ENCODE assay signal across 8 cellular contexts in genomic region chr12:116708826-116709756, GRCh38. TPM values are rescaled to one million over a fixed set of nuclear protein-coding genes. Genes with fewer than 3 reads are reported as not detected.
DNase-seq lines count a peak whose midpoint lies in the region; ATAC-seq, FAIRE-seq and TF ChIP-seq lines count a peak whose summit lies in the region.

No MANE protein-coding gene starts in this region.

- no peak overlapping the region for H3K4me2 ChIP-seq in K562 (ENCODE audit: insufficient read depth, low read length)

- peaks cover 10 to 20% of the 10 kb centered on the region in 2 donors for H3K4me1 Mint-ChIP-seq in immature natural killer cell

- CTCF ChIA-PET in K562 (lab: Yijun Ruan, JAX; ENCODE audit: low intra/inter-chr PET ratio) = no interaction called here

- H3K4me3 ChIP-seq in K562 = no peak overlapping the region

- no peaks in the 10 kb centered on the region for H3K36me3 ChIP-seq in K562 (ENCODE audit: control insufficient read depth, insufficient read depth, low read length)

- FAIRE-seq in A204.1 (lab: Jason Lieb, UNC) = peak; percentile 90
- FAIRE-seq in GM18507 (lab: Jason Lieb, UNC) = peak; percentile 69
- peak; percentile 51 for FAIRE-seq in K562 (lab: Jason Lieb, UNC)

- 0 out of 2 replicates have a peak, but pooled peaks cover 4% of the 10 kb centered on the region for H4K20me1 ChIP-seq in K562 (replicated peaks; ENCODE audit: control insufficient read depth, insufficient read depth, low read length)

- H3K9me3 ChIP-seq in K562 (replicated peaks; ENCODE audit: control insufficient read depth, insufficient read depth, low read depth, low read length) = no peaks in the 10 kb centered on the region

- peak in 1 of 2 experiments; percentile 39; a peak in 1 of 4 replicates for TF ChIP-seq RAD21 in K562 (CRISPR knock-in tag; conservative IDR thresholded peaks at IDR 0.05 in 1 of 2, IDR thresholded peaks at IDR 0.05 in 1 of 2)

- POLR2A ChIA-PET in K562 (lab: Yijun Ruan, JAX) = interaction anchor here (0.5 to 1.3 kb wide), 6 partner anchors 11 to 1507 kb away, joined by 3 read pairs; no protein-coding TSS in a partner anchor

- 3% methylated on average over 26 of the region's 26 CpGs for WGBS in K562 (ENCODE audit: insufficient coverage, low coverage, missing lambda C conversion rate)

- no TSS peak for BruUV-seq in K562 (replicated peaks; lab: Mats Ljungman, UMichigan)

- H2AFZ ChIP-seq in K562 (ENCODE audit: low read depth, low read length) = no peak overlapping the region

- H3K27me3 ChIP-seq in K562 (ENCODE audit: control insufficient read depth in 2 of 2, insufficient read depth in 2 of 2, low read length in 2 of 2) = peaks cover 22% of the 10 kb centered on the region in 2 experiments; a peak in 4 of 5 replicates

- H3K79me2 ChIP-seq in K562 (ENCODE audit: control insufficient read depth, insufficient read depth, low read length) = no peaks in the 10 kb centered on the region

- H3K27ac Mint-ChIP-seq in immature natural killer cell = no peak overlapping the region

- H3K36me3 Mint-ChIP-seq in immature natural killer cell = peaks cover 0 to 9% (median 0%) of the 10 kb centered on the region in 3 donors

- in situ Hi-C loops in K562 (cut with MboI) = loop anchor here (10.0 to 25.0 kb wide), 2 partner anchors 253 to 406 kb away; no protein-coding TSS in a partner anchor

- H3K27ac ChIP-seq in K562 (ENCODE audit: extremely low read depth, low read depth, low read length) = no peak overlapping the region

- intact Hi-C loops in K562 (cut with micrococcal nuclease) = no loop called here

- peak overlapping the region in 1 of 5 donors; percentile 53 for H3K4me3 Mint-ChIP-seq in immature natural killer cell

- H3K9me1 ChIP-seq in K562 (ENCODE audit: control insufficient read depth, insufficient read depth, low read length) = no peaks in the 10 kb centered on the region

- H3K4me1 ChIP-seq in K562 (replicated peaks in 1 of 2; ENCODE audit: control insufficient read depth in 2 of 2, insufficient read depth in 2 of 2, low read length in 2 of 2) = no peaks in the 10 kb centered on the region; a peak in 1 of 5 replicates

- H3K27me3 Mint-ChIP-seq in immature natural killer cell (ENCODE audit: low read depth in 3 of 3) = peaks cover 0 to 5% (median 5%) of the 10 kb centered on the region in 3 donors

- ATAC-seq in K562 (no peak; the same call in 1 of the 3 replicates), HG03521 (IDR thresholded peaks at IDR 0.05; ENCODE audit: unreplicated experiment) (no peak)

- H3K9me3 Mint-ChIP-seq in immature natural killer cell = no peaks in the 10 kb centered on the region

- no peak for DNase-seq in GM18507 (ENCODE audit: extremely low spot score, insufficient read length, low read depth)
- peak; percentile 63 for DNase-seq in NCI-H187 treated with DMSO at 0.1 percent for 48 hours (lab: John Stamatoyannopoulos, UW)
- peak; percentile 28 for DNase-seq in T1000 (lab: John Stamatoyannopoulos, UW)
- no peak for DNase-seq in K562 (ENCODE audit: extremely low read depth in 1 of 4, low spot score in 3 of 4)
- DNase-seq in immature natural killer cell = peak in 2 of 3 donors; percentile 13 to 37
- peak; percentile 30 for DNase-seq in stimulated activated CD4-positive, alpha-beta T cell treated with anti-CD3 and anti-CD28 coated beads, Interleukin-12 subunit alpha, Interleukin-12 subunit beta, amount 100 ng/mL, for 4 hours

- TF ChIP-seq EP300 in K562 (IDR thresholded peaks at IDR 0.05; ENCODE audit: low read length) = no peak

- no peak for TF ChIP-seq POLR2A in K562 (conservative IDR thresholded peaks at IDR 0.05)

- H3K9ac ChIP-seq in K562 (ENCODE audit: insufficient read depth in 1 of 2, low read depth in 2 of 2, low read length in 2 of 2) = no peak overlapping the region

- TF ChIP-seq CTCF in K562 (IDR thresholded peaks at IDR 0.05 in 2 of 3, conservative IDR thresholded peaks at IDR 0.05 in 1 of 3; ENCODE audit: insufficient read depth in 2 of 3, low read depth in 1 of 3, low read length in 3 of 3) = peak in 2 of 3 experiments; percentile 14 to 27; a peak in 1 of 6 replicates

TF ChIP-seq in K562, 482 proteins besides CTCF, POLR2A, EP300 and RAD21:
- TF ChIP-seq UBTF (IDR thresholded peaks at IDR 0.05; ENCODE audit: borderline replicate concordance in 1 of 2, low read depth in 2 of 2, low read length in 2 of 2) = no peak
- peak; percentile 24; the same call in 1 of the 2 replicates for TF ChIP-seq L3MBTL2 (IDR thresholded peaks at IDR 0.05)

RNA-seq across cellular contexts. Expression of gene SPRING1, which starts 28.8 kb away (rescaled TPM):
- total RNA-seq in K562 (2011; cell fraction: chromatin; rRNA removed; ENCODE audit: low replicate concordance) = 6.1 and 6.6 TPM in 2 replicates
- total RNA-seq in K562 (2011; cell fraction: nucleolus; rRNA removed) = 5.5 and 5.7 TPM in 2 replicates
- total RNA-seq in K562 (2011; cell fraction: nucleoplasm; rRNA removed) = 6.2 and 9.8 TPM in 2 replicates
- total RNA-seq in K562 (2014; rRNA removed) = 11.9 and 15.2 TPM in 2 replicates
- 7.0 and 7.9 TPM in 2 replicates for total RNA-seq in K562 (2014; rRNA removed; fragmentation: Illumina TruSeq; extraction: Trizol)
- total RNA-seq in K562 (2015; rRNA removed; fragmentation: Illumina TruSeq; extraction: Trizol) = 8.8 and 8.9 TPM in 2 replicates
- 19.1 and 20.0 TPM in 2 replicates for total RNA-seq in K562 (2021)
- 8.0 TPM in 2 replicates for polyA plus RNA-seq in K562 (2011; rRNA removed)
- 8.2 and 11.5 TPM in 2 replicates for polyA plus RNA-seq in K562 (2011; cell fraction: cytosol; rRNA removed)
- polyA plus RNA-seq in K562 (2011; cell fraction: nucleus; rRNA removed) = 4.8 and 6.7 TPM in 2 replicates
- polyA plus RNA-seq in K562 (2012) = 9.2 and 17.4 TPM in 2 replicates
- polyA plus RNA-seq in K562 (2014; fragmentation: Illumina TruSeq; extraction: Trizol) = 8.0 and 11.1 TPM in 2 replicates
- polyA plus RNA-seq in K562 (2014; fragmentation: Nextera tagmentation; extraction: Ambion mirVana) = 1 to 10 TPM; 1.1 to 1.9 TPM
- polyA plus RNA-seq in K562 (2014; rRNA removed) = 6.3 and 9.1 TPM in 2 replicates
- 11.1 and 11.8 TPM in 2 replicates for polyA minus RNA-seq in K562 (2011; rRNA and poly(A)+ RNA removed)
- 6.8 and 7.4 TPM in 2 replicates for polyA minus RNA-seq in K562 (2011; cell fraction: cytosol; rRNA and poly(A)+ RNA removed)
- 3.2 and 3.8 TPM in 2 replicates for polyA minus RNA-seq in K562 (2011; cell fraction: nucleus; rRNA and poly(A)+ RNA removed)
- polyA plus RNA-seq in immature natural killer cell = 10 to 100 TPM; 30.4 to 41.7 (median 38.4) TPM

RNA-seq across cellular contexts. Expression of gene RNFT2, which starts 29.0 kb away (rescaled TPM):
- 16.0 and 21.8 TPM in 2 replicates for total RNA-seq in K562 (2011; cell fraction: chromatin; rRNA removed; ENCODE audit: low replicate concordance)
- total RNA-seq in K562 (2011; cell fraction: nucleolus; rRNA removed) = 12.7 and 13.2 TPM in 2 replicates
- 18.5 and 28.9 TPM in 2 replicates for total RNA-seq in K562 (2011; cell fraction: nucleoplasm; rRNA removed)
- total RNA-seq in K562 (2014; rRNA removed) (7.9 and 9.8 TPM in 2 replicates), K562 (2014; rRNA removed; fragmentation: Illumina TruSeq; extraction: Trizol) (9.5 and 10.5 TPM in 2 replicates), K562 (2015; rRNA removed; fragmentation: Illumina TruSeq; extraction: Trizol) (11.3 and 12.0 TPM in 2 replicates), K562 (2021) (23.5 and 26.3 TPM in 2 replicates)
- polyA plus RNA-seq in K562 (2011; rRNA removed) (8.5 and 14.1 TPM in 2 replicates), K562 (2014; fragmentation: Illumina TruSeq; extraction: Trizol) (3.5 and 3.6 TPM in 2 replicates), K562 (2014; fragmentation: Nextera tagmentation; extraction: Ambion mirVana) (10 to 100 TPM in 1 of 2 experiments, 1 to 10 TPM in 1; 7.1 to 17.3 TPM), K562 (2014; rRNA removed) (10.0 and 11.9 TPM in 2 replicates), immature natural killer cell (1 to 10 TPM in 2 of 3 donors, not detected in 1; 1.3 to 1.4 TPM)
- 10.0 and 12.1 TPM in 2 replicates for polyA plus RNA-seq in K562 (2011; cell fraction: cytosol; rRNA removed)
- polyA plus RNA-seq in K562 (2011; cell fraction: nucleus; rRNA removed) = 7.1 and 7.3 TPM in 2 replicates
- polyA plus RNA-seq in K562 (2012) = 8.7 and 9.8 TPM in 2 replicates
- polyA minus RNA-seq in K562 (2011; rRNA and poly(A)+ RNA removed) = 21.2 TPM in 2 replicates
- 14.4 and 15.7 TPM in 2 replicates for polyA minus RNA-seq in K562 (2011; cell fraction: cytosol; rRNA and poly(A)+ RNA removed)
- polyA minus RNA-seq in K562 (2011; cell fraction: nucleus; rRNA and poly(A)+ RNA removed) = 1.8 and 3.7 TPM in 2 replicates

Comparison
In these comparisons a context has a peak if more than half of its experiments do, and no peak if none do; other contexts are left out.
1. DNase-seq: peak in NCI-H187 treated with DMSO at 0.1 percent for 48 hours (single experiment), T1000 (single experiment), immature natural killer cell (2 of 3) and stimulated activated CD4-positive, alpha-beta T cell treated with anti-CD3 and anti-CD28 coated beads, Interleukin-12 subunit alpha, Interleukin-12 subunit beta, amount 100 ng/mL, for 4 hours (single experiment); none in GM18507 (single experiment) and K562 (0 of 4).